16 cellular contexts compared by ENCODE assay signal in genomic region chr7:84674236-84674913, GRCh38.
DNase-seq lines count a peak whose midpoint lies in the region; ATAC-seq, FAIRE-seq and TF ChIP-seq lines count a peak whose summit lies in the region.
"Had no signal": no experiment of that assay in that cellular context is flagged by ENCODE, and none has a peak within 500 bp of the region (broad histone marks: within the 10 kb centered on the region; RNA-seq: fewer than 3 reads in every experiment).

No MANE protein-coding gene starts in this region.

- H3K4me1 ChIP-seq in adipocyte (ENCODE audit: control insufficient read depth, insufficient read depth, low read length): peaks cover 23% of the 10 kb centered on the region
- H3K4me1 ChIP-seq in keratinocyte (ENCODE audit: control insufficient read depth, extremely low read depth, insufficient read depth, low read length): peaks cover 39% of the 10 kb centered on the region

- H3K27me3 ChIP-seq in adipocyte (replicated peaks; ENCODE audit: control insufficient read depth, insufficient read depth, low read length): no peaks in the 10 kb centered on the region
- no peaks in the 10 kb centered on the region for H3K27me3 ChIP-seq in keratinocyte (ENCODE audit: control insufficient read depth, extremely low read depth, insufficient read depth, low read length)
- H3K27me3 ChIP-seq: heart left ventricle, left lung had no signal

- no peak for ATAC-seq in GM21786 (IDR thresholded peaks at IDR 0.05; ENCODE audit: unreplicated experiment)
- ATAC-seq: heart left ventricle, left lung had no signal

- H3K36me3 ChIP-seq in adipocyte (ENCODE audit: control insufficient read depth, insufficient read depth, low read length, severe bottlenecking) (no peaks in the 10 kb centered on the region), keratinocyte (ENCODE audit: control insufficient read depth in 2 of 2, extremely low read depth in 1 of 2, insufficient read depth in 2 of 2, low read length in 2 of 2) (no peaks in the 10 kb centered on the region)
- H3K36me3 ChIP-seq: heart left ventricle, left lung had no signal

- H4K20me1 ChIP-seq in keratinocyte (ENCODE audit: control insufficient read depth, extremely low read depth, insufficient read depth, low read length): no peaks in the 10 kb centered on the region

- no peaks in the 10 kb centered on the region for H3K9me1 ChIP-seq in keratinocyte (ENCODE audit: control insufficient read depth, extremely low read depth, insufficient read depth, low read length)

- H3K79me2 ChIP-seq in keratinocyte (ENCODE audit: control insufficient read depth, insufficient read depth, low read length): no peaks in the 10 kb centered on the region

- peak; percentile 84 for FAIRE-seq in keratinocyte (lab: Jason Lieb, UNC)
- FAIRE-seq: small intestine had no signal

- H3K4me2 ChIP-seq in keratinocyte (ENCODE audit: control insufficient read depth, extremely low read depth, insufficient read depth, low read depth, low read length): peak overlapping the region; percentile 84

- peak overlapping the region; percentile 54 for H3K9ac ChIP-seq in adipocyte (ENCODE audit: low read length)
- H3K9ac ChIP-seq in keratinocyte (ENCODE audit: control insufficient read depth, extremely low read depth, insufficient read depth, low read length): peak overlapping the region; percentile 29

- DNase-seq in EL (peak; percentile 22), LoVo (ENCODE audit: low spot score) (peak; percentile 25), adipocyte (ENCODE audit: low read depth) (no peak), keratinocyte (ENCODE audit: low read depth, low spot score) (no peak), GM19240 (ENCODE audit: insufficient read length, low spot score) (no peak)
- no peak for DNase-seq in stimulated activated CD4-positive, alpha-beta T cell treated with anti-CD3 and anti-CD28 coated beads, Interleukin-15, amount 100 ng/mL, for 24 hours
- DNase-seq: activated T-cell treated with anti-CD3 and anti-CD28 coated beads for 4 hours; amniotic stem cell; CD4-positive, alpha-beta T cell; heart left ventricle; left lung; NCI-H524 treated with DMSO at 0.1 percent for 48 hours; nephron progenitor cell; small intestine had no signal

- peak overlapping the region; percentile 66 for H3K4me3 ChIP-seq in adipocyte (ENCODE audit: low read length)
- H3K4me3 ChIP-seq in keratinocyte (ENCODE audit: control insufficient read depth in 2 of 3, extremely low read depth in 1 of 3, insufficient read depth in 2 of 3, low read depth in 1 of 3, low read length in 3 of 3): peak overlapping the region in 2 of 3 experiments; percentile 7 to 54
- H3K4me3 ChIP-seq: heart left ventricle, left lung, SK-N-MC had no signal

- peak overlapping the region; percentile 72 for H2AFZ ChIP-seq in keratinocyte (ENCODE audit: control insufficient read depth, low read length)

- H3K27ac ChIP-seq in keratinocyte (ENCODE audit: control insufficient read depth, insufficient read depth, low read length): peak overlapping the region; percentile 82
- H3K27ac ChIP-seq: heart left ventricle, left lung, SK-N-MC had no signal

- dilution Hi-C loops in keratinocyte (cut with MboI; ENCODE audit: extremely low pct_ligation_motif_present, low sequenced_read_pairs): no loop called here

- no peak for TF ChIP-seq CTCF in keratinocyte (optimal IDR thresholded peaks at IDR 0.05 in 1 of 3, IDR thresholded peaks at IDR 0.05 in 1 of 3, conservative IDR thresholded peaks at IDR 0.05 in 1 of 3; ENCODE audit: extremely low read depth in 1 of 3, insufficient read depth in 2 of 3, low read length in 3 of 3)

- H3K9me3 ChIP-seq in adipocyte (ENCODE audit: control insufficient read depth, low read length) (no peaks in the 10 kb centered on the region), keratinocyte (ENCODE audit: control insufficient read depth, low read depth, low read length) (no peaks in the 10 kb centered on the region)
- H3K9me3 ChIP-seq: heart left ventricle, left lung had no signal

Comparison
In these comparisons a context has a peak if more than half of its experiments do, and no peak if none do; other contexts are left out.
1. DNase-seq: peak in EL (single experiment) and LoVo (single experiment); none in adipocyte (single experiment), keratinocyte (single experiment), stimulated activated CD4-positive, alpha-beta T cell treated with anti-CD3 and anti-CD28 coated beads, Interleukin-15, amount 100 ng/mL, for 24 hours (single experiment) and GM19240 (single experiment).